ENCODE assay signal across 1 cellular context in genomic region chr5:159424123-159424522, GRCh38.
TF ChIP-seq lines count a peak whose summit lies in the region.

No MANE protein-coding gene starts in this region.

TF ChIP-seq in K562, 482 proteins besides CTCF, POLR2A, EP300 and RAD21 (continued from another document):
- TF ChIP-seq, protein P1, sequence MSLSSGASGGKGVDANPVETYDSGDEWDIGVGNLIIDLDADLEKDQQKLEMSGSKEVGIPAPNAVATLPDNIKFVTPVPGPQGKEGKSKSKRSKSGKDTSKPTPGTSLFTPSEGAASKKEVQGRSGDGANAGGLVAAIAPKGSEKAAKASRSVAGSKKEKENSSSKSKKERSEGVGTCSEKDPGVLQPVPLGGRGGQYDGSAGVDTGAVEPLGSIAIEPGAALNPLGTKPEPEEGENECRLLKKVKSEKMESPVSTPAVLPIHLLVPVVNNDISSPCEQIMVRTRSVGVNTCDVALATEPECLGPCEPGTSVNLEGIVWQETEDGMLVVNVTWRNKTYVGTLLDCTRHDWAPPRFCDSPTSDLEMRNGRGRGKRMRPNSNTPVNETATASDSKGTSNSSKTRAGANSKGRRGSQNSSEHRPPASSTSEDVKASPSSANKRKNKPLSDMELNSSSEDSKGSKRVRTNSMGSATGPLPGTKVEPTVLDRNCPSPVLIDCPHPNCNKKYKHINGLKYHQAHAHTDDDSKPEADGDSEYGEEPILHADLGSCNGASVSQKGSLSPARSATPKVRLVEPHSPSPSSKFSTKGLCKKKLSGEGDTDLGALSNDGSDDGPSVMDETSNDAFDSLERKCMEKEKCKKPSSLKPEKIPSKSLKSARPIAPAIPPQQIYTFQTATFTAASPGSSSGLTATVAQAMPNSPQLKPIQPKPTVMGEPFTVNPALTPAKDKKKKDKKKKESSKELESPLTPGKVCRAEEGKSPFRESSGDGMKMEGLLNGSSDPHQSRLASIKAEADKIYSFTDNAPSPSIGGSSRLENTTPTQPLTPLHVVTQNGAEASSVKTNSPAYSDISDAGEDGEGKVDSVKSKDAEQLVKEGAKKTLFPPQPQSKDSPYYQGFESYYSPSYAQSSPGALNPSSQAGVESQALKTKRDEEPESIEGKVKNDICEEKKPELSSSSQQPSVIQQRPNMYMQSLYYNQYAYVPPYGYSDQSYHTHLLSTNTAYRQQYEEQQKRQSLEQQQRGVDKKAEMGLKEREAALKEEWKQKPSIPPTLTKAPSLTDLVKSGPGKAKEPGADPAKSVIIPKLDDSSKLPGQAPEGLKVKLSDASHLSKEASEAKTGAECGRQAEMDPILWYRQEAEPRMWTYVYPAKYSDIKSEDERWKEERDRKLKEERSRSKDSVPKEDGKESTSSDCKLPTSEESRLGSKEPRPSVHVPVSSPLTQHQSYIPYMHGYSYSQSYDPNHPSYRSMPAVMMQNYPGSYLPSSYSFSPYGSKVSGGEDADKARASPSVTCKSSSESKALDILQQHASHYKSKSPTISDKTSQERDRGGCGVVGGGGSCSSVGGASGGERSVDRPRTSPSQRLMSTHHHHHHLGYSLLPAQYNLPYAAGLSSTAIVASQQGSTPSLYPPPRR (CRISPR knock-in tag; IDR thresholded peaks at IDR 0.05; ENCODE audit: borderline replicate concordance) = no peak
- TF ChIP-seq C11orf30 (IDR thresholded peaks at IDR 0.05; ENCODE audit: low read depth) (no peak), E2F1 (CRISPR knock-in tag; IDR thresholded peaks at IDR 0.05) (no peak), ZNF764 (CRISPR knock-in tag; IDR thresholded peaks at IDR 0.05; ENCODE audit: low read depth) (no peak)
